Comparison of ENCODE assay signal across 15 cellular contexts in genomic region chr16:303760-304505, GRCh38. TPM values are rescaled to one million over a fixed set of nuclear protein-coding genes. Genes with fewer than 3 reads are reported as not detected.
DNase-seq lines count a peak whose midpoint lies in the region; ATAC-seq and TF ChIP-seq lines count a peak whose summit lies in the region.
"Had no signal": no experiment of that assay in that cellular context is flagged by ENCODE, and none has a peak within 500 bp of the region (broad histone marks: within the 10 kb centered on the region; RNA-seq: fewer than 3 reads in every experiment).

No MANE protein-coding gene starts in this region.

- intact Hi-C loops in lower lobe of right lung (cut with DNase I) = no loop called here

- DNase-seq in BJ (ENCODE audit: low read depth) = no peak
- no peak for DNase-seq in WTC11 (ENCODE audit: low spot score)
- DNase-seq in lower lobe of right lung = no peak
- no peak for DNase-seq in NCI-H2029 (lab: John Stamatoyannopoulos, UW)
- no peak for DNase-seq in T-helper 2 cell treated with Interferon-gamma antibody and Interleukin-4, amounts not matched to agents 5 μg/mL and 100 μg/mL, for 36 hours (ENCODE audit: low spot score)
- DNase-seq in GM13977 (ENCODE audit: low spot score) = no peak
- DNase-seq in NCI-H1092 treated with DMSO at 0.1 percent for 48 hours (lab: John Stamatoyannopoulos, UW) = no peak
- DNase-seq: activated CD4-positive, alpha-beta T cell treated with anti-CD3 and anti-CD28 coated beads, Interleukin-2, amount 50 U/mL, for 48 hours; activated naive CD8-positive, alpha-beta T cell treated with anti-CD3 and anti-CD28 coated beads, Interleukin-2, amount 10 ng/mL, durations not matched to agents 7 days and 5 days; left ventricle myocardium inferior; NCI-H1436 treated with DMSO at 0.1 percent for 48 hours; NCI-H69 had no signal

- H3K4me3 ChIP-seq in BJ (ENCODE audit: low read depth, low read length) (no peak overlapping the region), HEK293 (ENCODE audit: low read depth, low read length) (no peak overlapping the region), lower lobe of right lung (no peak overlapping the region)
- H3K4me3 ChIP-seq: BLaER1, left ventricle myocardium inferior had no signal

- POLR2A ChIA-PET in BJ (lab: Charles Lee) (no interaction called here), HEK293 (lab: Yijun Ruan, JAX) (no interaction called here), WTC11 (lab: Charles Lee) (no interaction called here)

- ATAC-seq in WTC11 (0 out of 2 replicates have a peak, but pooled peaks have one; percentile 20), lower lobe of right lung (peak; percentile 26 to 42)

- H3K9me3 Mint-ChIP-seq in WTC11 = no peaks in the 10 kb centered on the region
- H3K9me3 Mint-ChIP-seq in T-helper 2 cell treated with Interferon-gamma antibody and Interleukin-4, amounts not matched to agents 5 μg/mL and 100 μg/mL, for 36 hours = no peaks in the 10 kb centered on the region
- H3K9me3 Mint-ChIP-seq: activated naive CD8-positive, alpha-beta T cell treated with anti-CD3 and anti-CD28 coated beads, Interleukin-2, amount 10 ng/mL, durations not matched to agents 7 days and 5 days had no signal

- H3K27me3 ChIP-seq in BJ (ENCODE audit: control insufficient read depth, insufficient read depth, low read length) (no peaks in the 10 kb centered on the region), lower lobe of right lung (ENCODE audit: low read depth) (no peaks in the 10 kb centered on the region)
- H3K27me3 ChIP-seq: BLaER1 had no signal

- H3K27ac ChIP-seq in HEK293 (ENCODE audit: extremely low read depth, low read depth, low read length) = no peak overlapping the region
- H3K27ac ChIP-seq in lower lobe of right lung = no peak overlapping the region
- H3K27ac ChIP-seq: BLaER1, left ventricle myocardium inferior, parathyroid adenoma had no signal

- peaks cover 22% of the 10 kb centered on the region for H3K36me3 Mint-ChIP-seq in WTC11
- peaks cover 11% of the 10 kb centered on the region for H3K36me3 Mint-ChIP-seq in T-helper 2 cell treated with Interferon-gamma antibody and Interleukin-4, amounts not matched to agents 5 μg/mL and 100 μg/mL, for 36 hours (ENCODE audit: low read depth)

- no peaks in the 10 kb centered on the region for H3K4me1 ChIP-seq in HEK293 (ENCODE audit: control insufficient read depth, insufficient read depth, low read length)
- no peaks in the 10 kb centered on the region for H3K4me1 ChIP-seq in lower lobe of right lung
- H3K4me1 ChIP-seq: left ventricle myocardium inferior, parathyroid adenoma had no signal

- no peaks in the 10 kb centered on the region for H3K27me3 Mint-ChIP-seq in WTC11 (ENCODE audit: low read depth)
- H3K27me3 Mint-ChIP-seq in T-helper 2 cell treated with Interferon-gamma antibody and Interleukin-4, amounts not matched to agents 5 μg/mL and 100 μg/mL, for 36 hours (ENCODE audit: low read depth) = no peaks in the 10 kb centered on the region
- H3K27me3 Mint-ChIP-seq: activated naive CD8-positive, alpha-beta T cell treated with anti-CD3 and anti-CD28 coated beads, Interleukin-2, amount 10 ng/mL, durations not matched to agents 7 days and 5 days had no signal

- CTCF ChIA-PET in BJ (lab: Yijun Ruan, JAX) (interaction anchor here (1.1 kb wide), 1 partner anchor 18 kb away, joined by 3 read pairs; no protein-coding TSS in a partner anchor), HEK293 (lab: Yijun Ruan, JAX) (interaction anchor here (0.5 kb wide), 1 partner anchor 34 kb away, joined by 3 read pairs; no protein-coding TSS in a partner anchor), WTC11 (lab: Charles Lee) (interaction anchor here (1.5 to 1.8 kb wide), 2 partner anchors 15 to 58 kb away, joined by 5 to 14 read pairs; no protein-coding TSS in a partner anchor)

- no peaks in the 10 kb centered on the region for H3K9me3 ChIP-seq in HEK293 (ENCODE audit: control insufficient read depth, insufficient read depth, low read depth, low read length)
- H3K9me3 ChIP-seq in lower lobe of right lung = no peaks in the 10 kb centered on the region
- H3K9me3 ChIP-seq: BLaER1, left ventricle myocardium inferior had no signal

- H3K4me3 Mint-ChIP-seq in WTC11 = no peak overlapping the region
- H3K4me3 Mint-ChIP-seq in T-helper 2 cell treated with Interferon-gamma antibody and Interleukin-4, amounts not matched to agents 5 μg/mL and 100 μg/mL, for 36 hours = no peak overlapping the region
- H3K4me3 Mint-ChIP-seq: activated naive CD8-positive, alpha-beta T cell treated with anti-CD3 and anti-CD28 coated beads, Interleukin-2, amount 10 ng/mL, durations not matched to agents 7 days and 5 days had no signal

- TF ChIP-seq CTCF in BJ (IDR thresholded peaks at IDR 0.05; ENCODE audit: insufficient read depth, low read depth, low read length) (0 out of 2 replicates have a peak, but pooled peaks have one; percentile 16), HEK293 (tag by site-specific recombination; IDR thresholded peaks at IDR 0.05) (peak; percentile 35; the same call in 1 of the 2 replicates), WTC11 (IDR thresholded peaks at IDR 0.05) (no peak), lower lobe of right lung (IDR thresholded peaks at IDR 0.05) (no peak), GM13977 (IDR thresholded peaks at IDR 0.05; ENCODE audit: extremely low read depth, insufficient read depth, missing control alignments) (no peak)

- peaks cover 23% of the 10 kb centered on the region for H3K36me3 ChIP-seq in BJ (ENCODE audit: control insufficient read depth, insufficient read depth, low read length)
- peaks cover 0 to 53% of the 10 kb centered on the region in 2 experiments; a peak in 2 of 3 replicates for H3K36me3 ChIP-seq in HEK293 (ENCODE audit: control insufficient read depth in 2 of 2, insufficient read depth in 1 of 2, low read length in 2 of 2)
- H3K36me3 ChIP-seq in lower lobe of right lung = peaks cover 60% of the 10 kb centered on the region

- in situ Hi-C loops in GM13977 (cut with MboI; ENCODE audit: low pct_unique_long_range_greater_than_20kb, low sequenced_read_pairs, unreplicated experiment) = no loop called here

- peak overlapping the region; percentile 78 for H3K27ac Mint-ChIP-seq in WTC11
- H3K27ac Mint-ChIP-seq in T-helper 2 cell treated with Interferon-gamma antibody and Interleukin-4, amounts not matched to agents 5 μg/mL and 100 μg/mL, for 36 hours = no peak overlapping the region
- H3K27ac Mint-ChIP-seq: activated naive CD8-positive, alpha-beta T cell treated with anti-CD3 and anti-CD28 coated beads, Interleukin-2, amount 10 ng/mL, durations not matched to agents 7 days and 5 days had no signal

- H3K4me1 Mint-ChIP-seq in WTC11 = no peaks in the 10 kb centered on the region
- H3K4me1 Mint-ChIP-seq in T-helper 2 cell treated with Interferon-gamma antibody and Interleukin-4, amounts not matched to agents 5 μg/mL and 100 μg/mL, for 36 hours (ENCODE audit: low read depth) = no peaks in the 10 kb centered on the region

TF ChIP-seq in HEK293, 187 proteins besides CTCF, POLR2A, EP300 and RAD21:
- TF ChIP-seq ZBTB1 (tag by site-specific recombination; IDR thresholded peaks at IDR 0.05) = no peak
- peak; percentile 54 for TF ChIP-seq GLIS1 (tag by site-specific recombination; IDR thresholded peaks at IDR 0.05)
- no peak for TF ChIP-seq ZNF664 (tag by site-specific recombination; IDR thresholded peaks at IDR 0.05)
TF ChIP-seq in HEK293: peak in this region for 1.

TF ChIP-seq in WTC11, 78 proteins besides CTCF, POLR2A, EP300 and RAD21 (continues in another document):
- TF ChIP-seq ZSCAN18 (CRISPR knock-in tag; IDR thresholded peaks at IDR 0.05) = no peak
- TF ChIP-seq, protein P1, sequence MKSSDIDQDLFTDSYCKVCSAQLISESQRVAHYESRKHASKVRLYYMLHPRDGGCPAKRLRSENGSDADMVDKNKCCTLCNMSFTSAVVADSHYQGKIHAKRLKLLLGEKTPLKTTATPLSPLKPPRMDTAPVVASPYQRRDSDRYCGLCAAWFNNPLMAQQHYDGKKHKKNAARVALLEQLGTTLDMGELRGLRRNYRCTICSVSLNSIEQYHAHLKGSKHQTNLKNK (CRISPR knock-in tag; IDR thresholded peaks at IDR 0.05) = no peak
- no peak for TF ChIP-seq EMX1 (CRISPR knock-in tag; IDR thresholded peaks at IDR 0.05)
- no peak for TF ChIP-seq ZNF671 (CRISPR knock-in tag; IDR thresholded peaks at IDR 0.05)
- no peak for TF ChIP-seq USF1 (CRISPR knock-in tag; IDR thresholded peaks at IDR 0.05)
- no peak for TF ChIP-seq ATF1 (CRISPR knock-in tag; IDR thresholded peaks at IDR 0.05)
- no peak for TF ChIP-seq TP53 (CRISPR knock-in tag; IDR thresholded peaks at IDR 0.05)
- no peak for TF ChIP-seq ZNF416 (CRISPR knock-in tag; IDR thresholded peaks at IDR 0.05)

RNA-seq across cellular contexts. Expression of gene PDIA2, which starts 21.0 kb away (rescaled TPM):
- polyA plus RNA-seq in BJ (2011; rRNA removed) = 0.13 TPM in 1 of 2 replicates, not detected in the other
- polyA minus RNA-seq in BJ (2011; rRNA and poly(A)+ RNA removed) = not detected in 2 replicates
- total RNA-seq in WTC11 (2021) = 1.9 to 2.4 TPM (median 2.3 TPM) in 3 replicates
- not detected for total RNA-seq in lower lobe of right lung

RNA-seq across cellular contexts. Expression of gene ARHGDIG, which starts 23.5 kb away (rescaled TPM):
- polyA plus RNA-seq in BJ (2011; rRNA removed) = 0.22 and 0.51 TPM in 2 replicates
- not detected in 2 replicates for polyA minus RNA-seq in BJ (2011; rRNA and poly(A)+ RNA removed)
- 3.4 to 4.0 TPM (median 3.5 TPM) in 3 replicates for total RNA-seq in WTC11 (2021)
- not detected for total RNA-seq in lower lobe of right lung
- total RNA-seq: activated naive CD8-positive, alpha-beta T cell treated with anti-CD3 and anti-CD28 coated beads, Interleukin-2, amount 10 ng/mL, durations not matched to agents 7 days and 5 days had no signal

RNA-seq across cellular contexts. Expression of gene RGS11, which starts 28.2 kb away (rescaled TPM):
- polyA plus RNA-seq in BJ (2011; rRNA removed) = 1.1 and 2.2 TPM in 2 replicates
- 0.36 and 0.43 TPM in 2 replicates for polyA minus RNA-seq in BJ (2011; rRNA and poly(A)+ RNA removed)
- total RNA-seq in WTC11 (2021) = 1.8 to 2.7 TPM (median 2.3 TPM) in 3 replicates
- 8.2 TPM for total RNA-seq in lower lobe of right lung
- total RNA-seq: activated naive CD8-positive, alpha-beta T cell treated with anti-CD3 and anti-CD28 coated beads, Interleukin-2, amount 10 ng/mL, durations not matched to agents 7 days and 5 days had no signal

RNA-seq across cellular contexts. Expression of gene AXIN1, which starts 48.6 kb away (rescaled TPM):
- polyA plus RNA-seq in BJ (2011; rRNA removed) = 4.0 and 4.3 TPM in 2 replicates
- 3.1 and 4.1 TPM in 2 replicates for polyA minus RNA-seq in BJ (2011; rRNA and poly(A)+ RNA removed)
- 48.0 to 50.3 TPM (median 48.9 TPM) in 3 replicates for total RNA-seq in WTC11 (2021)
- 22.4 TPM for total RNA-seq in lower lobe of right lung

Comparison
In these comparisons a context has a peak if more than half of its experiments do, and no peak if none do; other contexts are left out.
1. CTCF ChIP-seq: peak in BJ (single experiment) and HEK293 (single experiment); none in WTC11 (single experiment), lower lobe of right lung (single experiment) and GM13977 (single experiment).